In genomic region chr1:165871311-165872067, GRCh38 we compare ENCODE assay signal across 9 cellular contexts. TPM values are rescaled to one million over a fixed set of nuclear protein-coding genes. Genes with fewer than 3 reads are reported as not detected.
DNase-seq lines count a peak whose midpoint lies in the region; ATAC-seq and TF ChIP-seq lines count a peak whose summit lies in the region.
"Had no signal": no experiment of that assay in that cellular context is flagged by ENCODE, and none has a peak within 500 bp of the region (broad histone marks: within the 10 kb centered on the region; RNA-seq: fewer than 3 reads in every experiment).

No MANE protein-coding gene starts in this region.

- no peaks in the 10 kb centered on the region for H3K9me2 ChIP-seq in Loucy (replicated peaks; ENCODE audit: low read depth, low read length)

- H3K9ac ChIP-seq in Loucy (ENCODE audit: low read depth, low read length, poor library complexity, severe bottlenecking) (peak overlapping the region; percentile 63), neural progenitor cell (no peak overlapping the region)

- H2AFZ ChIP-seq in Loucy (ENCODE audit: low read length) (no peak overlapping the region), neural progenitor cell (replicated peaks) (no peak overlapping the region)

- no peaks in the 10 kb centered on the region; the same call in 1 of the 2 replicates for H3K4me1 ChIP-seq in HAP-1
- H3K4me1 ChIP-seq in Loucy (ENCODE audit: insufficient read depth, low read length, poor library complexity, severe bottlenecking): peaks cover 96% of the 10 kb centered on the region
- peaks cover 8% of the 10 kb centered on the region for H3K4me1 ChIP-seq in neural progenitor cell

- H3K4me1 Mint-ChIP-seq in neural progenitor cell: peaks cover 5% of the 10 kb centered on the region

- H3K36me3 ChIP-seq in HAP-1 (replicated peaks) (no peaks in the 10 kb centered on the region; the same call in 1 of the 2 replicates), Loucy (ENCODE audit: insufficient read depth, low read length) (0 out of 2 replicates have a peak, but pooled peaks cover 4% of the 10 kb centered on the region), neural progenitor cell (peaks cover 9% of the 10 kb centered on the region)

- no peak overlapping the region for H3K4me3 Mint-ChIP-seq in neural progenitor cell
- H3K4me3 Mint-ChIP-seq: nephron had no signal

- H3K9me3 ChIP-seq in HAP-1 (no peaks in the 10 kb centered on the region; the same call in 1 of the 2 replicates), Loucy (ENCODE audit: insufficient read depth, low read depth, low read length) (no peaks in the 10 kb centered on the region), neural progenitor cell (ENCODE audit: low read depth) (peaks cover 6% of the 10 kb centered on the region)

- ATAC-seq in activated CD4-positive, CD25-positive, alpha-beta regulatory T cell treated with anti-CD3 and anti-CD28 coated beads, Interleukin-2, amount 50 U/mL, for 24 hours: peak; percentile 44 to 71

- DNase-seq in NCI-H1417 (lab: John Stamatoyannopoulos, UW) (peak in 2 of 3 experiments; percentile 44 to 76), NCI-H1417 treated with DMSO at 0.1 percent for 48 hours (lab: John Stamatoyannopoulos, UW) (no peak), HAP-1 (ENCODE audit: low spot score in 2 of 2) (peak; percentile 18 to 72), neural progenitor cell (ENCODE audit: low spot score) (peak; percentile 16), iPS-NIHi7 (ENCODE audit: extremely low spot score) (no peak)
- DNase-seq in effector CD4-positive, alpha-beta T cell: peak; percentile 10

- H3K4me2 ChIP-seq in Loucy (ENCODE audit: low read depth, low read length, poor library complexity, severe bottlenecking) (peak overlapping the region; percentile 86), neural progenitor cell (no peak overlapping the region)

- H3K27ac Mint-ChIP-seq in neural progenitor cell: no peak overlapping the region
- H3K27ac Mint-ChIP-seq: nephron had no signal

- H3K4me3 ChIP-seq in HAP-1 (no peak overlapping the region), Loucy (ENCODE audit: low read length, poor library complexity, severe bottlenecking) (peak overlapping the region; percentile 65), neural progenitor cell (no peak overlapping the region)

- H3K36me3 Mint-ChIP-seq in neural progenitor cell: peaks cover 44% of the 10 kb centered on the region

- no peaks in the 10 kb centered on the region for H3K27me3 ChIP-seq in HAP-1 (ENCODE audit: low read depth)
- no peaks in the 10 kb centered on the region for H3K27me3 ChIP-seq in Loucy (ENCODE audit: insufficient read depth, low read length, poor library complexity, severe bottlenecking)
- H3K27me3 ChIP-seq in neural progenitor cell: no peaks in the 10 kb centered on the region

- peak; percentile 78 for TF ChIP-seq CTCF in Loucy (conservative IDR thresholded peaks at IDR 0.05; ENCODE audit: low read length)
- TF ChIP-seq CTCF in neural progenitor cell (IDR thresholded peaks at IDR 0.05): peak; percentile 39

- no peak overlapping the region for H3K27ac ChIP-seq in neural progenitor cell

- peaks cover 3% of the 10 kb centered on the region; the same call in 1 of the 2 replicates for H3F3A ChIP-seq in Loucy (ENCODE audit: low read depth)
- no peaks in the 10 kb centered on the region for H3F3A ChIP-seq in neural progenitor cell (ENCODE audit: low read depth)

- in situ Hi-C loops in HAP-1 (cut with MboI; ENCODE audit: low sequenced_read_pairs): no loop called here

- peaks cover 95% of the 10 kb centered on the region for H3K79me2 ChIP-seq in Loucy (ENCODE audit: insufficient read depth, low read length)
- H3K79me2 ChIP-seq in neural progenitor cell (ENCODE audit: low read depth): peaks cover 99% of the 10 kb centered on the region

- peaks cover 69% of the 10 kb centered on the region for H4K20me1 ChIP-seq in Loucy (ENCODE audit: insufficient read depth, low read length, poor library complexity, severe bottlenecking)
- H4K20me1 ChIP-seq in neural progenitor cell (ENCODE audit: low read depth): peaks cover 33% of the 10 kb centered on the region

- H3K27me3 Mint-ChIP-seq in neural progenitor cell (ENCODE audit: insufficient read depth, low read depth): no peaks in the 10 kb centered on the region

- peaks cover 36% of the 10 kb centered on the region for H3K9me3 Mint-ChIP-seq in neural progenitor cell

RNA-seq across cellular contexts. Expression of gene UCK2, which starts 44.1 kb away (rescaled TPM):
- total RNA-seq in neural progenitor cell (ENCODE audit: low replicate concordance): 43.8 and 67.6 TPM in 2 replicates

Comparison
In these comparisons a context has a peak if more than half of its experiments do, and no peak if none do; other contexts are left out.
1. DNase-seq: peak in NCI-H1417 (2 of 3), HAP-1 (2 of 2), effector CD4-positive, alpha-beta T cell (single experiment) and neural progenitor cell (single experiment); none in NCI-H1417 treated with DMSO at 0.1 percent for 48 hours (single experiment) and iPS-NIHi7 (single experiment).